In genomic region chr17:8574687-8575086, GRCh38 we compare ENCODE assay signal across 13 cellular contexts. TPM values are rescaled to one million over a fixed set of nuclear protein-coding genes. Genes with fewer than 3 reads are reported as not detected.
A peak's percentile ranks its signal among the peaks of the same experiment; 100 is the strongest.
DNase-seq lines count a peak whose midpoint lies in the region; ATAC-seq and TF ChIP-seq lines count a peak whose summit lies in the region.
"Had no signal": no experiment of that assay in that cellular context is flagged by ENCODE, and none has a peak within 500 bp of the region (broad histone marks: within the 10 kb centered on the region; RNA-seq: fewer than 3 reads in every experiment).

No MANE protein-coding gene starts in this region.

- no peaks in the 10 kb centered on the region for H3K9me2 ChIP-seq in Loucy (replicated peaks; ENCODE audit: low read depth, low read length)

- H3K4me3 ChIP-seq in Loucy (ENCODE audit: low read length, poor library complexity, severe bottlenecking) (no peak overlapping the region), right atrium auricular region (no peak overlapping the region), sigmoid colon (no peak overlapping the region)

- H3K27me3 ChIP-seq in Loucy (ENCODE audit: insufficient read depth, low read length, poor library complexity, severe bottlenecking) = no peaks in the 10 kb centered on the region
- no peaks in the 10 kb centered on the region for H3K27me3 ChIP-seq in right atrium auricular region
- no peaks in the 10 kb centered on the region for H3K27me3 ChIP-seq in sigmoid colon

- H2AFZ ChIP-seq in Loucy (ENCODE audit: low read length) = no peak overlapping the region

- no peaks in the 10 kb centered on the region for H3K79me2 ChIP-seq in Loucy (ENCODE audit: insufficient read depth, low read length)

- H3K4me3 Mint-ChIP-seq in chondrocyte (ENCODE audit: unreplicated experiment) = no peak overlapping the region
- H3K4me3 Mint-ChIP-seq: activated naive CD8-positive, alpha-beta T cell; CD4-positive, CD25-positive, alpha-beta regulatory T cell had no signal

- H3K4me2 ChIP-seq in Loucy (ENCODE audit: low read depth, low read length, poor library complexity, severe bottlenecking) = no peak overlapping the region

- no peak for ATAC-seq in GM19397 (IDR thresholded peaks at IDR 0.05; ENCODE audit: unreplicated experiment)

- 84 to 90% methylated on average over 9 of the region's 9 CpGs for WGBS in sigmoid colon, 2 donors

- no peak for TF ChIP-seq POLR2A in sigmoid colon (IDR thresholded peaks at IDR 0.05)

- H3F3A ChIP-seq in Loucy (ENCODE audit: low read depth) = no peaks in the 10 kb centered on the region

- peaks cover 64% of the 10 kb centered on the region for H3K36me3 ChIP-seq in Loucy (ENCODE audit: insufficient read depth, low read length)
- peaks cover 4% of the 10 kb centered on the region for H3K36me3 ChIP-seq in right atrium auricular region
- peaks cover 0 to 9% (median 0%) of the 10 kb centered on the region in 4 donors for H3K36me3 ChIP-seq in sigmoid colon

- no peaks in the 10 kb centered on the region for H3K27me3 Mint-ChIP-seq in chondrocyte (ENCODE audit: low read depth)
- H3K27me3 Mint-ChIP-seq: activated naive CD8-positive, alpha-beta T cell had no signal

- H3K9me3 Mint-ChIP-seq in chondrocyte (ENCODE audit: low read depth) = no peaks in the 10 kb centered on the region
- H3K9me3 Mint-ChIP-seq: CD4-positive, CD25-positive, alpha-beta regulatory T cell had no signal

- H3K9me3 ChIP-seq in Loucy (ENCODE audit: insufficient read depth, low read depth, low read length) (no peaks in the 10 kb centered on the region), right atrium auricular region (no peaks in the 10 kb centered on the region), sigmoid colon (no peaks in the 10 kb centered on the region)

- intact Hi-C loops in sigmoid colon (cut with DNase I) = loop anchor here (2.0 kb wide), 1 partner anchor 172 kb away; no protein-coding TSS in a partner anchor

- H3K36me3 Mint-ChIP-seq in chondrocyte (ENCODE audit: low read depth) = peaks cover 16% of the 10 kb centered on the region
- H3K36me3 Mint-ChIP-seq: activated naive CD8-positive, alpha-beta T cell; CD4-positive, CD25-positive, alpha-beta regulatory T cell had no signal

- H3K27ac Mint-ChIP-seq in chondrocyte (ENCODE audit: unreplicated experiment) = no peak overlapping the region
- H3K27ac Mint-ChIP-seq: activated naive CD8-positive, alpha-beta T cell; CD4-positive, CD25-positive, alpha-beta regulatory T cell had no signal

- H3K27ac ChIP-seq in right atrium auricular region (no peak overlapping the region), sigmoid colon (no peak overlapping the region)

- peak; percentile 37 for TF ChIP-seq CTCF in Loucy (conservative IDR thresholded peaks at IDR 0.05; ENCODE audit: low read length)
- TF ChIP-seq CTCF in chondrocyte (IDR thresholded peaks at IDR 0.05) = peak; percentile 61
- peak; percentile 29 to 68 for TF ChIP-seq CTCF in right atrium auricular region (IDR thresholded peaks at IDR 0.05)
- peak in 3 of 4 experiments; percentile 12 to 64 (median 37) for TF ChIP-seq CTCF in sigmoid colon (IDR thresholded peaks at IDR 0.05)

- DNase-seq in chondrocyte (ENCODE audit: low spot score) = no peak
- DNase-seq in right atrium auricular region (ENCODE audit: low spot score) = peak; percentile 65
- DNase-seq in sigmoid colon = no peak
- no peak for DNase-seq in NCI-H146 (lab: John Stamatoyannopoulos, UW)
- DNase-seq in NCI-H187 (lab: John Stamatoyannopoulos, UW) = no peak
- DNase-seq in NCI-H446 (lab: John Stamatoyannopoulos, UW) = no peak
- DNase-seq: CD4-positive, CD25-positive, alpha-beta regulatory T cell; NCI-H1417 treated with DMSO at 0.1 percent for 48 hours; NCI-H526 treated with DMSO at 0.1 percent for 48 hours; SHP77 had no signal

- no peaks in the 10 kb centered on the region for H3K4me1 ChIP-seq in Loucy (ENCODE audit: insufficient read depth, low read length, poor library complexity, severe bottlenecking)
- H3K4me1 ChIP-seq in right atrium auricular region = no peaks in the 10 kb centered on the region
- no peaks in the 10 kb centered on the region for H3K4me1 ChIP-seq in sigmoid colon

- TF ChIP-seq EP300 in sigmoid colon (IDR thresholded peaks at IDR 0.05) = no peak

- H3K4me1 Mint-ChIP-seq in chondrocyte (ENCODE audit: low read depth) = peaks cover 6% of the 10 kb centered on the region
- H3K4me1 Mint-ChIP-seq: CD4-positive, CD25-positive, alpha-beta regulatory T cell had no signal

- H4K20me1 ChIP-seq in Loucy (ENCODE audit: insufficient read depth, low read length, poor library complexity, severe bottlenecking) = peaks cover 5% of the 10 kb centered on the region

- no peak overlapping the region for H3K9ac ChIP-seq in Loucy (ENCODE audit: low read depth, low read length, poor library complexity, severe bottlenecking)

RNA-seq across cellular contexts. Expression of gene MYH10, which starts 55.8 kb away (rescaled TPM):
- total RNA-seq in chondrocyte (211 to 296 TPM (median 284 TPM) in 3 replicates), right atrium auricular region (10 to 100 TPM; 48.9 to 49.1 TPM), sigmoid colon (10 to 100 TPM; 22.8 to 34.6 (median 29.0) TPM)
- polyA plus RNA-seq in sigmoid colon = 1 to 10 TPM in 2 of 3 donors, under 1 TPM in 1; 0.92 to 8.4 (median 7.1) TPM
